Comparison of ENCODE assay signal across 25 cellular contexts in the genomic region with DNA sequence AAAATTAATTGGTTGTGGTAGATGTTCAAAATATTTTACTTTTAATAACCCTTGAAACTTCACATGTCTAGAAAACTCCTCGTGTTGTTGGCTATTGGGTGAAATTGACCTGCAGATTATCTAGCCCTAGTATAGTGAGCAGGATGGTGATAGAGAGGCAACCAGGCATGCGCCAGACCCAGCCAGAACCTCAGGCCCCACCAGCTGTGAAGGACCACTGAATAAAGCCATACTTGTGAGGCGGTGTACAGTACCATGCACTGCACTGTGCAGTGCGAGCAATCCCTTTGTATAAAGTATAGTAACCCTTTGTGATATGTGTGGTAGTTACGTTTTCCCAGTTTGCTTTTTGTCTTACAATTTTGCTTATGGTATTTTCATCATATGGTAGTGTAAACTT. TPM values are rescaled to one million over a fixed set of nuclear protein-coding genes. Genes with fewer than 3 reads are reported as not detected.
"Had no signal": no experiment of that assay in that cellular context is flagged by ENCODE, and none has a peak within 500 bp of the region (broad histone marks: within the 10 kb centered on the region; RNA-seq: fewer than 3 reads in every experiment).

No MANE protein-coding gene starts in this region.

- H3K4me3 Mint-ChIP-seq: activated CD4-positive, alpha-beta memory T cell treated with anti-CD3 and anti-CD28 coated beads, Interleukin-2, amount 10 ng/mL, durations not matched to agents 7 days and 5 days; activated CD8-positive, alpha-beta memory T cell treated with anti-CD3 and anti-CD28 coated beads, Interleukin-2, amount 10 ng/mL, durations not matched to agents 7 days and 5 days; activated naive CD4-positive, alpha-beta T cell treated with anti-CD3 and anti-CD28 coated beads, Interleukin-2, amount 10 ng/mL, durations not matched to agents 7 days and 5 days; activated naive CD8-positive, alpha-beta T cell; activated naive CD8-positive, alpha-beta T cell treated with anti-CD3 and anti-CD28 coated beads, Interleukin-2, amount 50 U/mL, for 24 hours; brain had no signal

- H3K9me3 Mint-ChIP-seq: activated CD4-positive, alpha-beta memory T cell treated with anti-CD3 and anti-CD28 coated beads, Interleukin-2, amount 10 ng/mL, durations not matched to agents 7 days and 5 days; activated naive CD4-positive, alpha-beta T cell treated with anti-CD3 and anti-CD28 coated beads, Interleukin-2, amount 10 ng/mL, durations not matched to agents 7 days and 5 days; activated naive CD8-positive, alpha-beta T cell treated with anti-CD3 and anti-CD28 coated beads, Interleukin-2, amount 50 U/mL, for 24 hours; brain had no signal

- FAIRE-seq: bronchial epithelial cell, RCC 7860 had no signal

- DNase-seq: activated CD4-positive, alpha-beta T cell treated with anti-CD3 and anti-CD28 coated beads for 1 hour; activated CD4-positive, alpha-beta T cell treated with anti-CD3 and anti-CD28 coated beads for 48 hours; activated CD4-positive, CD25-positive, alpha-beta regulatory T cell; activated CD8-positive, alpha-beta memory T cell treated with anti-CD3 and anti-CD28 coated beads for 24 hours; activated CD8-positive, alpha-beta memory T cell treated with anti-CD3 and anti-CD28 coated beads, Interleukin-2, amount 10 ng/mL, durations not matched to agents 7 days and 5 days; activated CD8-positive, alpha-beta memory T cell treated with anti-CD3 and anti-CD28 coated beads, Interleukin-2, amount 50 U/mL, for 48 hours; activated effector memory CD4-positive, alpha-beta T cell treated with Interleukin-2 at 50 U/mL for 16 hours; activated naive CD4-positive, alpha-beta T cell treated with anti-CD3 and anti-CD28 coated beads, Interleukin-2, amount 10 ng/mL, durations not matched to agents 7 days and 5 days; activated naive CD8-positive, alpha-beta T cell treated with anti-CD3 and anti-CD28 coated beads, Interleukin-2, amount 50 U/mL, for 24 hours; activated T-cell treated with anti-CD3 and anti-CD28 coated beads, Interleukin-2, amount 50 U/mL, for 48 hours; Karpas-422; NCI-H2081 treated with DMSO at 0.1 percent for 48 hours; NCI-H510A; NCI-H748 treated with DMSO at 0.1 percent for 48 hours; SIG-M5; T-helper 1 cell; T-helper 2 cell; T-helper 9 cell; WERI-Rb-1 had no signal

- H3K36me3 Mint-ChIP-seq: brain had no signal

- H3K27me3 Mint-ChIP-seq: activated CD4-positive, alpha-beta memory T cell treated with anti-CD3 and anti-CD28 coated beads, Interleukin-2, amount 10 ng/mL, durations not matched to agents 7 days and 5 days; activated CD8-positive, alpha-beta memory T cell treated with anti-CD3 and anti-CD28 coated beads, Interleukin-2, amount 10 ng/mL, durations not matched to agents 7 days and 5 days; activated naive CD4-positive, alpha-beta T cell treated with anti-CD3 and anti-CD28 coated beads, Interleukin-2, amount 10 ng/mL, durations not matched to agents 7 days and 5 days; activated naive CD8-positive, alpha-beta T cell; activated naive CD8-positive, alpha-beta T cell treated with anti-CD3 and anti-CD28 coated beads, Interleukin-2, amount 50 U/mL, for 24 hours; brain had no signal

- H3K27ac Mint-ChIP-seq: activated CD4-positive, alpha-beta memory T cell treated with anti-CD3 and anti-CD28 coated beads, Interleukin-2, amount 10 ng/mL, durations not matched to agents 7 days and 5 days; activated naive CD8-positive, alpha-beta T cell had no signal

RNA-seq across cellular contexts. Expression of gene TRIM45, which starts 53.0 kb away (rescaled TPM):
- total RNA-seq: OCI-LY7 had no signal
